In the genomic region with DNA sequence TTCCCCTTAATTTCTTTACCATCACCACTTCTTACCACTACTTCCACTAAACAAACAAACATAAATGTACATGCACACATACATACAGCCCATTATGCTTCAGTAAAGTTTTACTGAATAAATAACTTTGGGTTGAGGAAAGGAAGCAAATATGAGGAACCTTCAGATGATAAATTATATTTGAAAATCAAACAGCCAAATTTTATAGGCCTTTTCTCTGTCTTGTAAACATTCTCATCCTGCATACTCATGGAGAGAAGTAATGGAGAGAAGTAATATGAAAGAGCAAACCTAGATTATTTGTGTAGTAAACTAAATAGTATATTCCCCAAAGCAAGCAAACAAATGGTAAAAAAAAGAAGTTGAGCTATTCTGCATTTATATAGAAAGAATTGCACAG, we compare ENCODE assay signal across 9 cellular contexts.
"Had no signal": no experiment of that assay in that cellular context is flagged by ENCODE, and none has a peak within 500 bp of the region (broad histone marks: within the 10 kb centered on the region; RNA-seq: fewer than 3 reads in every experiment).

No MANE protein-coding gene starts in this region.

- H3K4me3 ChIP-seq: GM23248, GM23338, HAP-1 had no signal

- ATAC-seq: GM23338, HCT116 had no signal

- H3K27ac ChIP-seq: GM23248 had no signal

- DNase-seq: GM23248, GOT3, H7, H9, HCEC 1CT, HFFc6 had no signal
